Comparison of ENCODE assay signal across 9 cellular contexts in the genomic region with DNA sequence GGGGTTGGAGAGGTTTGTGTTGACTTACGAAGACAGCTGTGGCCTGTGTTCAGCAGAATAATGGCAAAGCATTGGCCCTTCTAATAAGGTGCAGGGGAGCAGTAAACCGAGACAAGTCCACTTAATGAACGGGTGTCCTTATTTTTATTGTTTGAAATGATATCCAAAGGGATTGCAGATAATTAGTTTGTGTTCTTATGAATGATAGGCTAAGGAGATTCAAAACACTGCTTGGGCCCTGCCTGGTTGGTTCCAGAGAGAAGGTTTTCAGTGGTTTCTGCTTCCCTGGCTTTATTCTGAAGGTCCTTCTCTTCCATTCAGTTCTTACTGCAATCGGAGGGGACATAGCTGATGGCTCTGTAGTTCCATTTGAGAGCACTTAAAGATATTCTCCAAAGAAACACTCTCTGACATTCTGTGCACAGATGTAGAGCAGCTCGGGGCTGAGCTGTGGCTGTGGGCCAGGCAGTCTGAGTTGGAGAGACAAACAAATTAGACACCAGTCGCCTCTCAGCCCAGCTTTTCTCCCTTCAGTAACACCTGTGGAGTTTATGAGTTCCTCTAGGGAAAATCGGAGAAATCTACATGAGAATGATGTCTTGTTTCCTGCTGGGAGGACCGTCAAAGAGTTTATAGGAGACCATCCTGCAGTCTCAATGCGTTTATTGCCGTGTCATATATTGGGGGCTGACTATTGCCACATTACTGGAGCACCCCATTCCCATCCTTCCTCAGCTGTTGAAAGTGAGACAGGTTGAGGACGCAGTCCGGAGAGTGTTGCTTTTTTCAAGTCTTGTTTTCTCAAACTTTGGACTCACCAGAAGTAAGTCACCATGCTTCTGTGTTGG. TPM values are rescaled to one million over a fixed set of nuclear protein-coding genes. Genes with fewer than 3 reads are reported as not detected.
A peak's percentile ranks its signal among the peaks of the same experiment; 100 is the strongest.
DNase-seq lines count a peak whose midpoint lies in the region; ATAC-seq and TF ChIP-seq lines count a peak whose summit lies in the region.
"Had no signal": no experiment of that assay in that cellular context is flagged by ENCODE, and none has a peak within 500 bp of the region (broad histone marks: within the 10 kb centered on the region; RNA-seq: fewer than 3 reads in every experiment).

No MANE protein-coding gene starts in this region.

- peak overlapping the region; percentile 66 for H3K27ac ChIP-seq in 22Rv1

- ATAC-seq in left lobe of liver, result peak; percentile 54
- ATAC-seq in GM19455 (IDR thresholded peaks at IDR 0.05; ENCODE audit: unreplicated experiment), result no peak

- TF ChIP-seq POLR2A in erythroblast (IDR thresholded peaks at IDR 0.05; ENCODE audit: low read length), result no peak

- DNase-seq in NCI-H146 (lab: John Stamatoyannopoulos, UW) (peak; percentile 71), SHP77 (lab: John Stamatoyannopoulos, UW) (peak; percentile 62 to 83), left lobe of liver (ENCODE audit: low spot score) (peak; percentile 54), erythroblast (lab: John Stamatoyannopoulos, UW) (no peak)
- no peak for DNase-seq in activated T-cell treated with anti-CD3 and anti-CD28 coated beads, Interleukin-2, amount 50 U/mL, for 1 hour
- DNase-seq in central memory CD4-positive, alpha-beta T cell, result no peak
- DNase-seq: activated CD8-positive, alpha-beta memory T cell treated with anti-CD3 and anti-CD28 coated beads for 24 hours had no signal

- TF ChIP-seq CTCF in 22Rv1 (IDR thresholded peaks at IDR 0.05), result no peak

RNA-seq across cellular contexts. Expression of a gene that starts 6.5 kb away (rescaled TPM):
- total RNA-seq in left lobe of liver, result 22.4 TPM

Comparison
In these comparisons a context has a peak if more than half of its experiments do, and no peak if none do; other contexts are left out.
1. DNase-seq: peak in NCI-H146 (single experiment), SHP77 (2 of 2) and left lobe of liver (single experiment); none in activated T-cell treated with anti-CD3 and anti-CD28 coated beads, Interleukin-2, amount 50 U/mL, for 1 hour (single experiment), central memory CD4-positive, alpha-beta T cell (single experiment) and erythroblast (0 of 2).